8 cellular contexts compared by ENCODE assay signal in genomic region chr4:24657768-24658617, GRCh38.
DNase-seq lines count a peak whose midpoint lies in the region; ATAC-seq and TF ChIP-seq lines count a peak whose summit lies in the region.

No MANE protein-coding gene starts in this region.

- WGBS in sigmoid colon, 2 donors = 8 to 38% methylated on average over 15 of the region's 15 CpGs

- DNase-seq in DMS53 (lab: John Stamatoyannopoulos, UW) (peak; percentile 77), DMS53 treated with DMSO at 0.1 percent for 48 hours (lab: John Stamatoyannopoulos, UW; ENCODE audit: unreplicated experiment) (no peak), HS-5 (ENCODE audit: low read depth) (peak; percentile 59), RWPE2 (ENCODE audit: low spot score) (peak; percentile 73), fibroblast of the aortic adventitia (ENCODE audit: low read depth) (peak; percentile 84), renal cortical epithelial cell (ENCODE audit: low read depth) (peak; percentile 100), sigmoid colon (no peak)

- TF ChIP-seq CTCF in RWPE2 (IDR thresholded peaks at IDR 0.05; ENCODE audit: poor library complexity, severe bottlenecking) (no peak), fibroblast of the aortic adventitia (IDR thresholded peaks at IDR 0.05; ENCODE audit: insufficient read depth, low read length) (no peak), sigmoid colon (IDR thresholded peaks at IDR 0.05) (no peak)

- H3K27ac ChIP-seq in RWPE2 (ENCODE audit: poor library complexity, severe bottlenecking) = no peak overlapping the region
- no peak overlapping the region for H3K27ac ChIP-seq in sigmoid colon

- no peaks in the 10 kb centered on the region for H3K36me3 ChIP-seq in RWPE2 (ENCODE audit: low read depth)
- no peaks in the 10 kb centered on the region for H3K36me3 ChIP-seq in sigmoid colon

- H3K4me3 ChIP-seq in RWPE2 (ENCODE audit: severe bottlenecking) (no peak overlapping the region), fibroblast of the aortic adventitia (ENCODE audit: low read depth, low read length) (no peak overlapping the region), sigmoid colon (no peak overlapping the region)

- H3K4me1 ChIP-seq in RWPE2 (ENCODE audit: insufficient read depth, poor library complexity, severe bottlenecking) (peaks cover 5% of the 10 kb centered on the region), sigmoid colon (no peaks in the 10 kb centered on the region)

- H3K9me3 ChIP-seq in RWPE2 (ENCODE audit: severe bottlenecking) (no peaks in the 10 kb centered on the region), sigmoid colon (no peaks in the 10 kb centered on the region)

- intact Hi-C loops in sigmoid colon (cut with DNase I) = no loop called here

- ATAC-seq in GM21723 (IDR thresholded peaks at IDR 0.05; ENCODE audit: unreplicated experiment) = peak; percentile 95
- ATAC-seq in RWPE2 (ENCODE audit: low read depth) = peak; percentile 99

- no peak for TF ChIP-seq EP300 in sigmoid colon (IDR thresholded peaks at IDR 0.05)

- peaks cover 18% of the 10 kb centered on the region for H3K27me3 ChIP-seq in RWPE2 (ENCODE audit: insufficient read depth, poor library complexity, severe bottlenecking)
- H3K27me3 ChIP-seq in sigmoid colon = no peaks in the 10 kb centered on the region

- TF ChIP-seq POLR2A in sigmoid colon (IDR thresholded peaks at IDR 0.05) = no peak

Comparison
In these comparisons a context has a peak if more than half of its experiments do, and no peak if none do; other contexts are left out.
1. DNase-seq: peak in DMS53 (single experiment), HS-5 (single experiment), RWPE2 (single experiment), fibroblast of the aortic adventitia (single experiment) and renal cortical epithelial cell (single experiment); none in DMS53 treated with DMSO at 0.1 percent for 48 hours (single experiment) and sigmoid colon (single experiment).